Comparison of ENCODE assay signal across 8 cellular contexts in genomic region chr22:44550666-44551491, GRCh38. TPM values are rescaled to one million over a fixed set of nuclear protein-coding genes. Genes with fewer than 3 reads are reported as not detected.
DNase-seq lines count a peak whose midpoint lies in the region; ATAC-seq and TF ChIP-seq lines count a peak whose summit lies in the region.

No MANE protein-coding gene starts in this region.

- no peak for TF ChIP-seq CTCF in cardiac fibroblast (IDR thresholded peaks at IDR 0.05; ENCODE audit: low read depth, low read length)

- in situ Hi-C loops in Caki2 (cut with HindIII; ENCODE audit: low pct_unique_long_range_greater_than_20kb, low sequenced_read_pairs), result no loop called here

- H3K4me3 ChIP-seq in cardiac fibroblast (replicated peaks in 1 of 2; ENCODE audit: low read depth in 2 of 2, low read length in 2 of 2), result peak overlapping the region; percentile 35 to 51

- DNase-seq in Caki2 (ENCODE audit: low read depth) (peak; percentile 90), NCI-H2029 (lab: John Stamatoyannopoulos, UW) (peak; percentile 70), cardiac fibroblast (ENCODE audit: low read depth in 2 of 2) (peak; percentile 94 to 98), mucosa of gallbladder (ENCODE audit: low spot score) (peak; percentile 73), erythroblast (lab: John Stamatoyannopoulos, UW) (no peak), NCI-H1417 (lab: John Stamatoyannopoulos, UW) (no peak), GF-D8 (lab: John Stamatoyannopoulos, UW) (no peak)

- ATAC-seq in HG03108 (IDR thresholded peaks at IDR 0.05; ENCODE audit: unreplicated experiment), result no peak

- no peak for TF ChIP-seq POLR2A in erythroblast (IDR thresholded peaks at IDR 0.05; ENCODE audit: low read length)

RNA-seq across cellular contexts. Expression of gene RTL6, which starts 52.8 kb away (rescaled TPM):
- total RNA-seq in Caki2 (2014; rRNA removed; shearing (Covaris generic); ENCODE audit: low replicate concordance), result 24.6 and 28.0 TPM in 2 replicates
- 38.5 TPM for total RNA-seq in mucosa of gallbladder

Comparison
In these comparisons a context has a peak if more than half of its experiments do, and no peak if none do; other contexts are left out.
1. DNase-seq: peak in Caki2 (single experiment), NCI-H2029 (single experiment), cardiac fibroblast (2 of 2) and mucosa of gallbladder (single experiment); none in erythroblast (0 of 2), NCI-H1417 (0 of 3) and GF-D8 (single experiment).